20 cellular contexts compared by ENCODE assay signal in genomic region chr6:47014401-47014800, GRCh38. TPM values are rescaled to one million over a fixed set of nuclear protein-coding genes. Genes with fewer than 3 reads are reported as not detected.
DNase-seq lines count a peak whose midpoint lies in the region; ATAC-seq, FAIRE-seq and TF ChIP-seq lines count a peak whose summit lies in the region.
"Had no signal": no experiment of that assay in that cellular context is flagged by ENCODE, and none has a peak within 500 bp of the region (broad histone marks: within the 10 kb centered on the region; RNA-seq: fewer than 3 reads in every experiment).

No MANE protein-coding gene starts in this region.

- peaks cover 23% of the 10 kb centered on the region for H3K4me1 Mint-ChIP-seq in neural crest cell

- H3K9me3 Mint-ChIP-seq in neural crest cell = peaks cover 5% of the 10 kb centered on the region

- FAIRE-seq in HepG2 (lab: Jason Lieb, UNC) = no peak
- FAIRE-seq in GM12891 (lab: Jason Lieb, UNC) = no peak
- FAIRE-seq: A549 had no signal

- dilution Hi-C loops in mammary epithelial cell (cut with HindIII; ENCODE audit: low sequenced_read_pairs) = no loop called here

- POLR2A ChIA-PET in HepG2 (lab: Yijun Ruan, JAX) = no interaction called here

- H3K79me2 ChIP-seq in HepG2 (ENCODE audit: insufficient read depth, low read length) (no peaks in the 10 kb centered on the region), mammary epithelial cell (ENCODE audit: insufficient read depth, low read length) (no peaks in the 10 kb centered on the region)

- BruUV-seq in HepG2 (replicated peaks; lab: Mats Ljungman, UMichigan) (no TSS peak), mammary epithelial cell (replicated peaks; lab: Mats Ljungman, UMichigan) (no TSS peak)

- intact Hi-C loops in HepG2 (cut with micrococcal nuclease; ENCODE audit: unreplicated experiment) (no loop called here), right lobe of liver (cut with DNase I) (no loop called here), mammary epithelial cell (cut with micrococcal nuclease) (no loop called here)

- no peaks in the 10 kb centered on the region for H3K27me3 Mint-ChIP-seq in neural crest cell (ENCODE audit: low read depth)

- TF ChIP-seq CTCF in HepG2 (CRISPR knock-in tag; IDR thresholded peaks at IDR 0.05) (no peak), right lobe of liver (IDR thresholded peaks at IDR 0.05) (no peak), neural crest cell (conservative IDR thresholded peaks at IDR 0.05) (no peak), mammary epithelial cell (conservative IDR thresholded peaks at IDR 0.05 in 1 of 2, IDR thresholded peaks at IDR 0.05 in 1 of 2; ENCODE audit: extremely low read depth in 1 of 2, insufficient read depth in 1 of 2, low read depth in 1 of 2, low read length in 2 of 2) (no peak)

- H3K36me3 ChIP-seq in HepG2 (replicated peaks in 1 of 2; ENCODE audit: control insufficient read depth in 1 of 2, insufficient read depth in 2 of 2, low read length in 2 of 2) = no peaks in the 10 kb centered on the region
- no peaks in the 10 kb centered on the region for H3K36me3 ChIP-seq in right lobe of liver
- H3K36me3 ChIP-seq in mammary epithelial cell (ENCODE audit: insufficient read depth, low read length) = peaks cover 26% of the 10 kb centered on the region

- H3K27me3 ChIP-seq in HepG2 (ENCODE audit: control insufficient read depth in 1 of 2, insufficient read depth in 2 of 2, low read length in 2 of 2) = peaks cover 0 to 28% of the 10 kb centered on the region in 2 experiments; a peak in 2 of 5 replicates
- H3K27me3 ChIP-seq in right lobe of liver = no peaks in the 10 kb centered on the region
- no peaks in the 10 kb centered on the region for H3K27me3 ChIP-seq in mammary epithelial cell (ENCODE audit: insufficient read depth, low read length)

- DNase-seq in HepG2 (ENCODE audit: low spot score) (no peak), right lobe of liver (no peak), kidney tubule cell (ENCODE audit: low spot score) (peak; percentile 37), neural crest cell (ENCODE audit: low read depth, low spot score) (no peak), GM12891 (ENCODE audit: insufficient read length, low spot score) (no peak), NCI-H345 (lab: John Stamatoyannopoulos, UW) (no peak), mammary epithelial cell (no peak)
- DNase-seq: AML-193; Caco-2; CD4-positive, alpha-beta T cell; DMS79 treated with DMSO at 0.1 percent for 48 hours; GF-D8; GOT3; H7; HFFc6 had no signal

- no peak overlapping the region for H3K4me2 ChIP-seq in HepG2 (ENCODE audit: low read depth, low read length)
- H3K4me2 ChIP-seq in mammary epithelial cell (ENCODE audit: insufficient read depth, low read depth, low read length) = no peak overlapping the region
- H3K4me2 ChIP-seq: A549 had no signal

- ATAC-seq in HepG2 (no peak), right lobe of liver (no peak)
- ATAC-seq: A549, HCT116 had no signal

- CTCF ChIA-PET in HepG2 (lab: Yijun Ruan, JAX; ENCODE audit: low intra/inter-chr PET ratio, low total read pairs) (no interaction called here), mammary epithelial cell (lab: Charles Lee; ENCODE audit: low non-redundant PET) (no interaction called here)

- H3K36me3 Mint-ChIP-seq in neural crest cell (ENCODE audit: low read depth) = no peaks in the 10 kb centered on the region

- H2AFZ ChIP-seq in HepG2 (ENCODE audit: low read length) (no peak overlapping the region), mammary epithelial cell (ENCODE audit: low read depth, low read length) (no peak overlapping the region)

- H3K4me3 ChIP-seq in HepG2 (replicated peaks in 1 of 3; ENCODE audit: insufficient read depth in 1 of 3, low read depth in 2 of 3, low read length in 3 of 3) (no peak overlapping the region), right lobe of liver (no peak overlapping the region), mammary epithelial cell (replicated peaks in 1 of 3; ENCODE audit: insufficient read depth in 1 of 3, low read depth in 2 of 3, low read length in 3 of 3) (no peak overlapping the region)
- H3K4me3 ChIP-seq: A549 had no signal

- H3K4me1 ChIP-seq in HepG2 (ENCODE audit: insufficient read depth, low read length) (peaks cover 10% of the 10 kb centered on the region), right lobe of liver (no peaks in the 10 kb centered on the region), mammary epithelial cell (ENCODE audit: insufficient read depth, low read length) (no peaks in the 10 kb centered on the region)
- H3K4me1 ChIP-seq: A549 had no signal

- peak overlapping the region; percentile 77 for H3K27ac Mint-ChIP-seq in neural crest cell (ENCODE audit: unreplicated experiment)
- H3K27ac Mint-ChIP-seq: CD4-positive, alpha-beta T cell; HFFc6 had no signal

- no peak overlapping the region for H3K4me3 Mint-ChIP-seq in neural crest cell
- H3K4me3 Mint-ChIP-seq: CD4-positive, alpha-beta T cell; HFFc6 had no signal

- in situ Hi-C loops in HepG2 (cut with HindIII; ENCODE audit: extremely low pct_ligation_motif_present, low pct_unique_long_range_greater_than_20kb) (no loop called here), mammary epithelial cell (cut with MboI; ENCODE audit: low sequenced_read_pairs in 2 of 2) (no loop called here)

- no peak for TF ChIP-seq EP300 in HepG2 (IDR thresholded peaks at IDR 0.05; ENCODE audit: low read depth in 2 of 2, low read length in 2 of 2)
- no peak for TF ChIP-seq EP300 in HepG2 (CRISPR knock-in tag; IDR thresholded peaks at IDR 0.05; ENCODE audit: borderline replicate concordance)

- WGBS in HepG2 (ENCODE audit: low lambda C conversion rate) = 13% methylated on average over 4 of the region's 4 CpGs
- WGBS in right lobe of liver (ENCODE audit: insufficient coverage, low coverage, low lambda C conversion rate, missing lambda C conversion rate) = 85% methylated on average over 4 of the region's 4 CpGs
- 93% methylated on average over 3 of the region's 4 CpGs for WGBS in mammary epithelial cell (ENCODE audit: low coverage, missing lambda C conversion rate)

- no peak for TF ChIP-seq RAD21 in HepG2 (CRISPR knock-in tag; IDR thresholded peaks at IDR 0.05)

- H3K27ac ChIP-seq in HepG2 (ENCODE audit: extremely low read length, insufficient read depth, low read length) = no peak overlapping the region
- H3K27ac ChIP-seq in right lobe of liver = no peak overlapping the region
- H3K27ac ChIP-seq in mammary epithelial cell (ENCODE audit: insufficient read depth, low read depth, low read length) = no peak overlapping the region
- H3K27ac ChIP-seq: 22Rv1, A549, C4-2B had no signal

- H4K20me1 ChIP-seq in HepG2 (ENCODE audit: insufficient read depth, low read length) (no peaks in the 10 kb centered on the region), mammary epithelial cell (ENCODE audit: insufficient read depth, low read length) (no peaks in the 10 kb centered on the region)

- TF ChIP-seq POLR2A in HepG2 (IDR thresholded peaks at IDR 0.05; ENCODE audit: insufficient read depth in 1 of 2, low read depth in 2 of 2, low read length in 2 of 2) (no peak), right lobe of liver (IDR thresholded peaks at IDR 0.05) (no peak), GM12891 (IDR thresholded peaks at IDR 0.05; ENCODE audit: low read depth, low read length) (no peak)

- H3K9ac ChIP-seq in HepG2 (ENCODE audit: insufficient read depth, low read depth, low read length) (no peak overlapping the region), mammary epithelial cell (ENCODE audit: insufficient read depth, low read length) (no peak overlapping the region)

- no peaks in the 10 kb centered on the region for H3K9me3 ChIP-seq in HepG2 (ENCODE audit: low read length)
- H3K9me3 ChIP-seq in right lobe of liver = no peaks in the 10 kb centered on the region
- H3K9me3 ChIP-seq in mammary epithelial cell (replicated peaks; ENCODE audit: insufficient read depth, low read length) = no peaks in the 10 kb centered on the region
- H3K9me3 ChIP-seq: A549, Caco-2 had no signal

TF ChIP-seq in HepG2, 621 proteins besides CTCF, POLR2A, EP300 and RAD21 (continues in another document):
- peak; percentile 22; the same call in 1 of the 2 replicates for TF ChIP-seq CREB1 (IDR thresholded peaks at IDR 0.05)
- TF ChIP-seq CREB1 (CRISPR knock-in tag; IDR thresholded peaks at IDR 0.05) = no peak
- no peak for TF ChIP-seq ZFP62 (CRISPR knock-in tag; IDR thresholded peaks at IDR 0.05)

TF ChIP-seq in GM12891, 5 proteins besides CTCF, POLR2A, EP300 and RAD21:
- TF ChIP-seq SPI1 (IDR thresholded peaks at IDR 0.05; ENCODE audit: low read depth, low read length) = no peak
- TF ChIP-seq POLR2AphosphoS5 (IDR thresholded peaks at IDR 0.05; ENCODE audit: low read depth, low read length) = no peak
- TF ChIP-seq TAF1 (IDR thresholded peaks at IDR 0.05; ENCODE audit: low read depth, low read length) = no peak
- TF ChIP-seq PAX5 (IDR thresholded peaks at IDR 0.05; ENCODE audit: insufficient read depth, low read length, severe bottlenecking) = no peak
- TF ChIP-seq POU2F2 (IDR thresholded peaks at IDR 0.05; ENCODE audit: low read depth, low read length) = no peak

RNA-seq across cellular contexts. Expression of gene ADGRF1, which starts 27.7 kb away (rescaled TPM):
- total RNA-seq in HepG2 (2016; rRNA removed; fragmentation: Illumina TruSeq; extraction: Trizol) (not detected in 2 replicates), right lobe of liver (not detected), neural crest cell (0.09 TPM in 1 of 2 replicates, not detected in the other), mammary epithelial cell (10 to 100 TPM; 10.0 to 79.4 TPM)
- total RNA-seq in HepG2 (2016; cell fraction: cytosol; rRNA removed; fragmentation: Illumina TruSeq; extraction: Trizol; ENCODE audit: low read depth) = not detected in 2 replicates
- not detected in 2 replicates for total RNA-seq in HepG2 (2016; cell fraction: insoluble cytoplasmic fraction; rRNA removed; fragmentation: Illumina TruSeq; extraction: Trizol)
- not detected in 2 replicates for total RNA-seq in HepG2 (2016; cell fraction: membrane; rRNA removed; fragmentation: Illumina TruSeq; extraction: Trizol)
- total RNA-seq in HepG2 (2016; cell fraction: nucleus; rRNA removed; fragmentation: Illumina TruSeq; extraction: Trizol) = not detected in 2 replicates
- polyA plus RNA-seq in HepG2 (2011; rRNA removed) (not detected in 2 replicates), mammary epithelial cell (51.5 TPM)
- polyA plus RNA-seq in HepG2 (2011; cell fraction: cytosol; rRNA removed) = 0.03 TPM in 1 of 2 replicates, not detected in the other
- not detected in 2 replicates for polyA plus RNA-seq in HepG2 (2011; cell fraction: nucleus; rRNA removed)
- polyA plus RNA-seq in HepG2 (2012) = not detected in 2 replicates
- polyA plus RNA-seq in HepG2 (2016; cell fraction: cytosol; fragmentation: Illumina TruSeq; extraction: Trizol; ENCODE audit: low read depth) = not detected in 2 replicates
- polyA plus RNA-seq in HepG2 (2016; cell fraction: insoluble cytoplasmic fraction; fragmentation: Illumina TruSeq; extraction: Trizol; ENCODE audit: low read depth) = not detected in 2 replicates
- not detected in 2 replicates for polyA plus RNA-seq in HepG2 (2016; cell fraction: membrane; fragmentation: Illumina TruSeq; extraction: Trizol; ENCODE audit: low read depth)
- polyA plus RNA-seq in HepG2 (2016; cell fraction: nucleus; fragmentation: Illumina TruSeq; extraction: Trizol; ENCODE audit: insufficient read depth, low read depth) = not detected in 2 replicates
- not detected in 2 replicates for polyA minus RNA-seq in HepG2 (2011; rRNA and poly(A)+ RNA removed; ENCODE audit: low replicate concordance)
- polyA minus RNA-seq in HepG2 (2011; cell fraction: cytosol; rRNA and poly(A)+ RNA removed) = not detected in 2 replicates
- polyA minus RNA-seq in HepG2 (2011; cell fraction: nucleus; rRNA and poly(A)+ RNA removed) = not detected in 2 replicates
- polyA plus RNA-seq in GM12891 (2012; ENCODE audit: low read depth, missing spikeins) = not detected
- 97.8 TPM for polyA minus RNA-seq in mammary epithelial cell
- total RNA-seq: CD4-positive, alpha-beta T cell; H7; HFFc6 had no signal
- polyA plus RNA-seq: BJ had no signal

Comparison
In these comparisons a context has a peak if more than half of its experiments do, and no peak if none do; other contexts are left out.
1. RNA of gene ADGRF1, which starts 27.7 kb away (total RNA-seq): 10.0 to 79.4 TPM in mammary epithelial cell; 0.09 TPM in neural crest cell, not detected in HepG2 and not detected in right lobe of liver; every median in the first group is over 4 times any median in the second.